Comparison of ENCODE assay signal across 9 cellular contexts in genomic region chr3:140334105-140334504, GRCh38.
"Had no signal": no experiment of that assay in that cellular context is flagged by ENCODE, and none has a peak within 500 bp of the region (broad histone marks: within the 10 kb centered on the region; RNA-seq: fewer than 3 reads in every experiment).

No MANE protein-coding gene starts in this region.

- H3K36me3 ChIP-seq: HAP-1 had no signal

- H3K27ac Mint-ChIP-seq: HFFc6 had no signal

- H3K4me1 ChIP-seq: HAP-1 had no signal

- DNase-seq: GM23248, GOT3, H7, HFFc6, KBM-7 had no signal

- H3K4me3 ChIP-seq: GM23248, HAP-1 had no signal

- H3K9ac ChIP-seq: GM23248 had no signal

- ATAC-seq: HCT116, HepG2 had no signal

- H3K9me3 ChIP-seq: HAP-1 had no signal

- H3K4me3 Mint-ChIP-seq: HFFc6 had no signal

- H2AFZ ChIP-seq: GM23248 had no signal

- FAIRE-seq: HepG2 had no signal

- H3K27ac ChIP-seq: GM23248, HL-60 had no signal
